In the genomic region with DNA sequence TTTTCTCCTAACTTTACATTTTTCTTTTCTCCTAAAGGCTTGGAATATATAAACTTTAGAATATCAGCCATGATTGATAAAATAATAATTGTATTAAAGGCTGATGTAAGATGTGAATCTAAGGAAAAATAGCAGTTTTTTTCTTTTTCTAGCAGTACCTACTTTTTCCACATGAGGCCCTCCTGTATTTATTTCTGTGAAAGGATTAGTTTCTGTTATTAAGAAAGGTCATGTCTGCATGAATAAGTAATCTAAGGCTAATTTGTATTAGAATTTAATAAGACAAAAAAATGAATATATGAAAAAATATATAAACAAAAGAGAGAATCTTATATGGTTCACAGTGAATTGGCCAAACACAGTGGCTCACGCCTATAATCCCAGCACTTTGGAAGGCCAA, we compare ENCODE assay signal across 1 cellular context.
TF ChIP-seq lines count a peak whose summit lies in the region.

No MANE protein-coding gene starts in this region.

TF ChIP-seq in GM23338, 12 proteins besides CTCF, POLR2A, EP300 and RAD21 (continued from another document):
- TF ChIP-seq, protein P1, sequence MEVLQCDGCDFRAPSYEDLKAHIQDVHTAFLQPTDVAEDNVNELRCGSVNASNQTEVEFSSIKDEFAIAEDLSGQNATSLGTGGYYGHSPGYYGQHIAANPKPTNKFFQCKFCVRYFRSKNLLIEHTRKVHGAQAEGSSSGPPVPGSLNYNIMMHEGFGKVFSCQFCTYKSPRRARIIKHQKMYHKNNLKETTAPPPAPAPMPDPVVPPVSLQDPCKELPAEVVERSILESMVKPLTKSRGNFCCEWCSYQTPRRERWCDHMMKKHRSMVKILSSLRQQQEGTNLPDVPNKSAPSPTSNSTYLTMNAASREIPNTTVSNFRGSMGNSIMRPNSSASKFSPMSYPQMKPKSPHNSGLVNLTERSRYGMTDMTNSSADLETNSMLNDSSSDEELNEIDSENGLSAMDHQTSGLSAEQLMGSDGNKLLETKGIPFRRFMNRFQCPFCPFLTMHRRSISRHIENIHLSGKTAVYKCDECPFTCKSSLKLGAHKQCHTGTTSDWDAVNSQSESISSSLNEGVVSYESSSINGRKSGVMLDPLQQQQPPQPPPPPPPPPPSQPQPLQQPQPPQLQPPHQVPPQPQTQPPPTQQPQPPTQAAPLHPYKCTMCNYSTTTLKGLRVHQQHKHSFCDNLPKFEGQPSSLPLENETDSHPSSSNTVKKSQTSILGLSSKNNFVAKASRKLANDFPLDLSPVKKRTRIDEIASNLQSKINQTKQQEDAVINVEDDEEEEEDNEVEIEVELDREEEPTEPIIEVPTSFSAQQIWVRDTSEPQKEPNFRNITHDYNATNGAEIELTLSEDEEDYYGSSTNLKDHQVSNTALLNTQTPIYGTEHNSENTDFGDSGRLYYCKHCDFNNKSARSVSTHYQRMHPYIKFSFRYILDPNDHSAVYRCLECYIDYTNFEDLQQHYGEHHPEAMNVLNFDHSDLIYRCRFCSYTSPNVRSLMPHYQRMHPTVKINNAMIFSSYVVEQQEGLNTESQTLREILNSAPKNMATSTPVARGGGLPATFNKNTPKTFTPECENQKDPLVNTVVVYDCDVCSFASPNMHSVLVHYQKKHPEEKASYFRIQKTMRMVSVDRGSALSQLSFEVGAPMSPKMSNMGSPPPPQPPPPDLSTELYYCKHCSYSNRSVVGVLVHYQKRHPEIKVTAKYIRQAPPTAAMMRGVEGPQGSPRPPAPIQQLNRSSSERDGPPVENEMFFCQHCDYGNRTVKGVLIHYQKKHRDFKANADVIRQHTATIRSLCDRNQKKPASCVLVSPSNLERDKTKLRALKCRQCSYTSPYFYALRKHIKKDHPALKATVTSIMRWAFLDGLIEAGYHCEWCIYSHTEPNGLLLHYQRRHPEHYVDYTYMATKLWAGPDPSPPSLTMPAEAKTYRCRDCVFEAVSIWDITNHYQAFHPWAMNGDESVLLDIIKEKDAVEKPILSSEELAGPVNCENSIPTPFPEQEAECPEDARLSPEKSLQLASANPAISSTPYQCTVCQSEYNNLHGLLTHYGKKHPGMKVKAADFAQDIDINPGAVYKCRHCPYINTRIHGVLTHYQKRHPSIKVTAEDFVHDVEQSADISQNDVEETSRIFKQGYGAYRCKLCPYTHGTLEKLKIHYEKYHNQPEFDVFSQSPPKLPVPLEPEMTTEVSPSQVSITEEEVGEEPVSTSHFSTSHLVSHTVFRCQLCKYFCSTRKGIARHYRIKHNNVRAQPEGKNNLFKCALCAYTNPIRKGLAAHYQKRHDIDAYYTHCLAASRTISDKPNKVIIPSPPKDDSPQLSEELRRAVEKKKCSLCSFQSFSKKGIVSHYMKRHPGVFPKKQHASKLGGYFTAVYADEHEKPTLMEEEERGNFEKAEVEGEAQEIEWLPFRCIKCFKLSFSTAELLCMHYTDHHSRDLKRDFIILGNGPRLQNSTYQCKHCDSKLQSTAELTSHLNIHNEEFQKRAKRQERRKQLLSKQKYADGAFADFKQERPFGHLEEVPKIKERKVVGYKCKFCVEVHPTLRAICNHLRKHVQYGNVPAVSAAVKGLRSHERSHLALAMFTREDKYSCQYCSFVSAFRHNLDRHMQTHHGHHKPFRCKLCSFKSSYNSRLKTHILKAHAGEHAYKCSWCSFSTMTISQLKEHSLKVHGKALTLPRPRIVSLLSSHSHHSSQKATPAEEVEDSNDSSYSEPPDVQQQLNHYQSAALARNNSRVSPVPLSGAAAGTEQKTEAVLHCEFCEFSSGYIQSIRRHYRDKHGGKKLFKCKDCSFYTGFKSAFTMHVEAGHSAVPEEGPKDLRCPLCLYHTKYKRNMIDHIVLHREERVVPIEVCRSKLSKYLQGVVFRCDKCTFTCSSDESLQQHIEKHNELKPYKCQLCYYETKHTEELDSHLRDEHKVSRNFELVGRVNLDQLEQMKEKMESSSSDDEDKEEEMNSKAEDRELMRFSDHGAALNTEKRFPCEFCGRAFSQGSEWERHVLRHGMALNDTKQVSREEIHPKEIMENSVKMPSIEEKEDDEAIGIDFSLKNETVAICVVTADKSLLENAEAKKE (CRISPR knock-in tag; IDR thresholded peaks at IDR 0.05), result no peak
- TF ChIP-seq EZH2 (IDR thresholded peaks at IDR 0.05; ENCODE audit: low read depth, unreplicated experiment) (no peak), ZNF331 (CRISPR knock-in tag; IDR thresholded peaks at IDR 0.05; ENCODE audit: low read depth) (no peak), ZNF114 (CRISPR knock-in tag; IDR thresholded peaks at IDR 0.05) (no peak)
